12 cellular contexts compared by ENCODE assay signal in genomic region chr1:153532161-153532560, GRCh38. TPM values are rescaled to one million over a fixed set of nuclear protein-coding genes. Genes with fewer than 3 reads are reported as not detected.
DNase-seq lines count a peak whose midpoint lies in the region; ATAC-seq and TF ChIP-seq lines count a peak whose summit lies in the region.
"Had no signal": no experiment of that assay in that cellular context is flagged by ENCODE, and none has a peak within 500 bp of the region (broad histone marks: within the 10 kb centered on the region; RNA-seq: fewer than 3 reads in every experiment).

No MANE protein-coding gene starts in this region.

- intact Hi-C loops in spleen (cut with DNase I; ENCODE audit: low total_unique reads), result loop anchor here (5.0 kb wide), 1 partner anchor 35 kb away; the partner anchor contains the start of gene S100A2

- TF ChIP-seq POLR2A in spleen (IDR thresholded peaks at IDR 0.05), result no peak

- no peaks in the 10 kb centered on the region for H3K9me3 ChIP-seq in T-helper 17 cell (ENCODE audit: control insufficient read depth, low read length, poor library complexity, severe bottlenecking)
- H3K9me3 ChIP-seq in spleen, result no peaks in the 10 kb centered on the region

- peaks cover 56% of the 10 kb centered on the region for H3K4me1 Mint-ChIP-seq in T-helper 17 cell
- H3K4me1 Mint-ChIP-seq in osteocyte (ENCODE audit: unreplicated experiment), result peaks cover 24% of the 10 kb centered on the region

- peaks cover 21 to 67% (median 52%) of the 10 kb centered on the region in 6 donors for H3K4me1 ChIP-seq in spleen

- DNase-seq in DMS153 treated with DMSO at 0.1 percent for 48 hours (lab: John Stamatoyannopoulos, UW; ENCODE audit: unreplicated experiment) (peak; percentile 48), DMS153 (lab: John Stamatoyannopoulos, UW) (no peak), T-helper 17 cell (peak in 1 of 3 donors; percentile 46), dermis blood vessel endothelial cell (peak; percentile 32), spleen (no peak), osteocyte (ENCODE audit: extremely low spot score, unreplicated experiment) (no peak), NCI-H524 treated with DMSO at 0.1 percent for 48 hours (lab: John Stamatoyannopoulos, UW) (no peak)
- DNase-seq in effector CD4-positive, alpha-beta T cell, result no peak

- TF ChIP-seq CTCF in spleen (IDR thresholded peaks at IDR 0.05 in 8 of 11, conservative IDR thresholded peaks at IDR 0.05 in 3 of 11), result no peak
- no peak for TF ChIP-seq CTCF in osteocyte (IDR thresholded peaks at IDR 0.05)

- H3K36me3 ChIP-seq in spleen, result peaks cover 0 to 12% (median 0%) of the 10 kb centered on the region in 6 donors

- H3K27me3 Mint-ChIP-seq in T-helper 17 cell, result no peaks in the 10 kb centered on the region
- H3K27me3 Mint-ChIP-seq in osteocyte (ENCODE audit: unreplicated experiment), result no peaks in the 10 kb centered on the region

- H3K4me3 Mint-ChIP-seq in T-helper 17 cell (peak overlapping the region; percentile 95), osteocyte (ENCODE audit: unreplicated experiment) (no peak overlapping the region)

- H3K4me3 ChIP-seq in spleen, result peak overlapping the region in 1 of 8 donors; percentile 84
- H3K4me3 ChIP-seq: SK-N-MC had no signal

- no peaks in the 10 kb centered on the region for H3K27me3 ChIP-seq in spleen (replicated peaks in 1 of 7)

- peak overlapping the region in 6 of 8 donors; percentile 52 to 99 (median 96) for H3K27ac ChIP-seq in spleen
- H3K27ac ChIP-seq: 22Rv1, SK-N-MC had no signal

- peak; percentile 51 for ATAC-seq in T-helper 17 cell

- H3K27ac Mint-ChIP-seq in T-helper 17 cell (peak overlapping the region; percentile 96), osteocyte (ENCODE audit: unreplicated experiment) (no peak overlapping the region)

- H3K9me3 Mint-ChIP-seq in osteocyte (ENCODE audit: unreplicated experiment), result no peaks in the 10 kb centered on the region

- no peaks in the 10 kb centered on the region for H3K36me3 Mint-ChIP-seq in T-helper 17 cell (ENCODE audit: low read depth)
- H3K36me3 Mint-ChIP-seq in osteocyte (ENCODE audit: unreplicated experiment), result no peaks in the 10 kb centered on the region

RNA-seq across cellular contexts. Expression of gene S100A6, which starts 3.6 kb away (rescaled TPM):
- total RNA-seq in T-helper 17 cell (100 to 1,000 TPM; 303 to 331 TPM), dermis blood vessel endothelial cell (239 and 342 TPM in 2 replicates), spleen (100 to 1,000 TPM; 121 to 403 (median 193) TPM), osteocyte (0.99 and 1.1 TPM in 2 replicates)
- 100 to 1,000 TPM; 578 to 779 (median 653) TPM for polyA plus RNA-seq in spleen
- polyA plus RNA-seq: neural cell had no signal

RNA-seq across cellular contexts. Expression of gene S100A5, which starts 8.6 kb away (rescaled TPM):
- total RNA-seq in T-helper 17 cell (1 to 10 TPM in 1 of 2 donors, not detected in 1; 1.1 TPM), dermis blood vessel endothelial cell (not detected in 2 replicates), spleen (1 to 10 TPM in 1 of 7 donors, not detected in 6; 2.8 TPM), osteocyte (1.0 TPM in 1 of 2 replicates, not detected in the other)
- polyA plus RNA-seq in spleen, result under 1 TPM in 2 of 3 donors, not detected in 1; 0.32 to 0.46 TPM
- total RNA-seq: subcutaneous adipose tissue had no signal
- polyA plus RNA-seq: neural cell had no signal

RNA-seq across cellular contexts. Expression of gene S100A4, which starts 13.4 kb away (rescaled TPM):
- total RNA-seq in T-helper 17 cell (1,000 to 10,000 TPM in 1 of 2 donors, 100 to 1,000 TPM in 1; 935 to 1,018 TPM), dermis blood vessel endothelial cell (7.1 and 22.6 TPM in 2 replicates), spleen (100 to 1,000 TPM; 161 to 521 (median 309) TPM), osteocyte (337 and 353 TPM in 2 replicates)
- 100 to 1,000 TPM; 309 to 755 (median 572) TPM for polyA plus RNA-seq in spleen
- polyA plus RNA-seq: neural cell had no signal

RNA-seq across cellular contexts. Expression of gene S100A3, which starts 16.9 kb away (rescaled TPM):
- total RNA-seq in T-helper 17 cell (not detected), dermis blood vessel endothelial cell (1.3 and 1.4 TPM in 2 replicates), spleen (1 to 10 TPM in 2 of 7 donors, under 1 TPM in 1, not detected in 4; 0.44 to 1.3 (median 1.0) TPM), osteocyte (5.7 and 7.5 TPM in 2 replicates)
- 1 to 10 TPM; 1.1 to 2.6 (median 2.2) TPM for polyA plus RNA-seq in spleen
- polyA plus RNA-seq: neural cell had no signal

RNA-seq across cellular contexts. Expression of gene S100A2, which starts 33.5 kb away (rescaled TPM):
- under 1 TPM in 1 of 2 donors, not detected in 1; 0.52 TPM for total RNA-seq in T-helper 17 cell
- total RNA-seq in dermis blood vessel endothelial cell, result 0.51 and 0.98 TPM in 2 replicates
- total RNA-seq in spleen, result under 1 TPM in 2 of 7 donors, not detected in 5; 0.60 to 0.97 TPM
- 1 to 10 TPM in 2 of 3 donors, under 1 TPM in 1; 0.61 to 5.2 (median 2.8) TPM for polyA plus RNA-seq in spleen
- total RNA-seq in osteocyte, result 8.9 and 11.7 TPM in 2 replicates
- polyA plus RNA-seq: neural cell had no signal

Comparison
In these comparisons a context has a peak if more than half of its experiments do, and no peak if none do; other contexts are left out.
1. DNase-seq: peak in DMS153 treated with DMSO at 0.1 percent for 48 hours (single experiment) and dermis blood vessel endothelial cell (single experiment); none in DMS153 (single experiment), spleen (single experiment), osteocyte (single experiment), NCI-H524 treated with DMSO at 0.1 percent for 48 hours (single experiment) and effector CD4-positive, alpha-beta T cell (single experiment).
2. RNA of gene S100A6, which starts 3.6 kb away (total RNA-seq): 239 to 342 TPM in dermis blood vessel endothelial cell, 303 to 331 TPM in T-helper 17 cell and 121 to 403 TPM in spleen; 0.99 to 1.1 TPM in osteocyte; every median in the first group is over 10 times any median in the second.